8 cellular contexts compared by ENCODE assay signal in genomic region chr19:7681336-7682174, GRCh38. TPM values are rescaled to one million over a fixed set of nuclear protein-coding genes. Genes with fewer than 3 reads are reported as not detected.
DNase-seq lines count a peak whose midpoint lies in the region; ATAC-seq, FAIRE-seq and TF ChIP-seq lines count a peak whose summit lies in the region.

No MANE protein-coding gene starts in this region.

- H3K9ac ChIP-seq in muscle layer of colon (ENCODE audit: low read length) = peak overlapping the region; percentile 84

- H3K9me3 ChIP-seq in HAP-1 (no peaks in the 10 kb centered on the region), muscle layer of colon (ENCODE audit: low read length) (no peaks in the 10 kb centered on the region)

- H3K4me3 Mint-ChIP-seq in activated T-cell treated with anti-CD3 and anti-CD28 coated beads, Interleukin-2, amount 50 U/mL, for 24 hours = peak overlapping the region; percentile 89

- TF ChIP-seq POLR2A in H54 (IDR thresholded peaks at IDR 0.05; ENCODE audit: low read depth, low read length) = no peak

- H3K4me1 Mint-ChIP-seq in activated T-cell treated with anti-CD3 and anti-CD28 coated beads, Interleukin-2, amount 50 U/mL, for 24 hours (ENCODE audit: low read depth) = peaks cover 53% of the 10 kb centered on the region

- H3K4me1 ChIP-seq in HAP-1 (no peaks in the 10 kb centered on the region), muscle layer of colon (ENCODE audit: insufficient read depth, low read length) (peaks cover 6% of the 10 kb centered on the region)

- peak; percentile 56 for ATAC-seq in esophagus mucosa

- H3K27me3 Mint-ChIP-seq in activated T-cell treated with anti-CD3 and anti-CD28 coated beads, Interleukin-2, amount 50 U/mL, for 24 hours = peaks cover 22% of the 10 kb centered on the region

- FAIRE-seq in H54 (lab: Jason Lieb, UNC) = no peak

- peaks cover 28% of the 10 kb centered on the region for H3K36me3 Mint-ChIP-seq in activated T-cell treated with anti-CD3 and anti-CD28 coated beads, Interleukin-2, amount 50 U/mL, for 24 hours (ENCODE audit: low read depth)

- H3K27ac Mint-ChIP-seq in activated T-cell treated with anti-CD3 and anti-CD28 coated beads, Interleukin-2, amount 50 U/mL, for 24 hours = peak overlapping the region; percentile 96

- peak in 12 of 14 donors; percentile 15 to 66 (median 37) for DNase-seq in C1 segment of cervical spinal cord (lab: John Stamatoyannopoulos, UW)
- peak; percentile 25 to 90 for DNase-seq in HAP-1 (ENCODE audit: low spot score in 2 of 2)
- peak; percentile 96 for DNase-seq in OCI-M1 (lab: John Stamatoyannopoulos, UW)
- DNase-seq in activated T-cell treated with anti-CD3 and anti-CD28 coated beads, Interleukin-2, amount 50 U/mL, for 24 hours = peak; percentile 84
- DNase-seq in stimulated activated CD8-positive, alpha-beta memory T cell treated with anti-CD3 and anti-CD28 coated beads, Interleukin-4, amount 100 ng/mL, for 4 hours (ENCODE audit: low read depth in 2 of 2, low spot score in 1 of 2) = peak; percentile 66 to 71
- DNase-seq in H54 (ENCODE audit: insufficient read length, low spot score) = no peak

- H3K27ac ChIP-seq in muscle layer of colon (ENCODE audit: low read depth, low read length) = peak overlapping the region; percentile 87

- in situ Hi-C loops in HAP-1 (cut with MboI; ENCODE audit: low sequenced_read_pairs) = no loop called here

- no peaks in the 10 kb centered on the region for H3K9me3 Mint-ChIP-seq in activated T-cell treated with anti-CD3 and anti-CD28 coated beads, Interleukin-2, amount 50 U/mL, for 24 hours

- H3K4me3 ChIP-seq in HAP-1 (peak overlapping the region; percentile 94), muscle layer of colon (ENCODE audit: low read depth in 1 of 2, low read length in 2 of 2) (peak overlapping the region; percentile 87 to 98)

- H3K27me3 ChIP-seq in HAP-1 (ENCODE audit: low read depth) = peaks cover 9% of the 10 kb centered on the region
- peaks cover 0 to 5% of the 10 kb centered on the region in 2 donors for H3K27me3 ChIP-seq in muscle layer of colon (ENCODE audit: control insufficient read depth in 1 of 2, insufficient read depth in 2 of 2, low read length in 2 of 2)

- H3K36me3 ChIP-seq in HAP-1 (replicated peaks) (peaks cover 13% of the 10 kb centered on the region), muscle layer of colon (ENCODE audit: insufficient read depth, low read length) (peaks cover 5% of the 10 kb centered on the region)

RNA-seq across cellular contexts. Expression of gene TRAPPC5, which starts 0.9 kb away (rescaled TPM):
- total RNA-seq in esophagus mucosa = 127 TPM

RNA-seq across cellular contexts. Expression of gene MCEMP1, which starts 4.7 kb away (rescaled TPM):
- 0.24 TPM for total RNA-seq in esophagus mucosa

RNA-seq across cellular contexts. Expression of gene RETN, which starts 12.7 kb away (rescaled TPM):
- not detected for total RNA-seq in esophagus mucosa

RNA-seq across cellular contexts. Expression of gene FCER2, which starts 20.4 kb away (rescaled TPM):
- total RNA-seq in esophagus mucosa = 0.20 TPM

RNA-seq across cellular contexts. Expression of gene STXBP2, which starts 44.6 kb away (rescaled TPM):
- 62.7 TPM for total RNA-seq in esophagus mucosa
